Comparison of ENCODE assay signal across 26 cellular contexts in genomic region chrX:43469391-43470054, GRCh38.
DNase-seq lines count a peak whose midpoint lies in the region; ATAC-seq and TF ChIP-seq lines count a peak whose summit lies in the region.
"Had no signal": no experiment of that assay in that cellular context is flagged by ENCODE, and none has a peak within 500 bp of the region (broad histone marks: within the 10 kb centered on the region; RNA-seq: fewer than 3 reads in every experiment).

No MANE protein-coding gene starts in this region.

- no peak overlapping the region for H3K4me3 Mint-ChIP-seq in activated T-cell treated with anti-CD3 and anti-CD28 coated beads, Interleukin-2, amount 50 U/mL, for 4 hours
- no peak overlapping the region for H3K4me3 Mint-ChIP-seq in activated naive CD8-positive, alpha-beta T cell treated with anti-CD3 and anti-CD28 coated beads, Interleukin-2, amount 50 U/mL, for 24 hours
- peak overlapping the region in 1 of 2 donors; percentile 16 for H3K4me3 Mint-ChIP-seq in stimulated activated naive CD8-positive, alpha-beta T cell treated with anti-CD3 and anti-CD28 coated beads, Interleukin-15, amount 100 ng/mL, for 72 hours
- H3K4me3 Mint-ChIP-seq: GM23338 had no signal

- TF ChIP-seq CTCF in KMS-11 (conservative IDR thresholded peaks at IDR 0.05; ENCODE audit: low read depth, low read length) (no peak), tibial artery (IDR thresholded peaks at IDR 0.05) (no peak)

- H3K27me3 ChIP-seq in KMS-11 (ENCODE audit: insufficient read depth, low read depth) (no peaks in the 10 kb centered on the region), tibial artery (no peaks in the 10 kb centered on the region)
- H3K27me3 ChIP-seq: neutrophil, spleen had no signal

- peak; percentile 74 to 85 for ATAC-seq in activated T-cell treated with anti-CD3 and anti-CD28 coated beads, Interleukin-2, amount 50 U/mL, for 4 hours
- ATAC-seq in activated naive CD8-positive, alpha-beta T cell treated with anti-CD3 and anti-CD28 coated beads, Interleukin-2, amount 50 U/mL, for 24 hours = peak; percentile 87
- peak; percentile 93 for ATAC-seq in stimulated activated naive CD8-positive, alpha-beta T cell treated with anti-CD3 and anti-CD28 coated beads, Interleukin-15, amount 100 ng/mL, for 72 hours
- no peak for ATAC-seq in HG03159 (IDR thresholded peaks at IDR 0.05; ENCODE audit: unreplicated experiment)
- ATAC-seq: A549, GM23338 had no signal

- peak overlapping the region; percentile 30; the same call in 1 of the 2 replicates for H2AFZ ChIP-seq in KMS-11 (ENCODE audit: low read depth)
- H2AFZ ChIP-seq: GM23338 had no signal

- intact Hi-C loops in tibial artery (cut with DNase I; ENCODE audit: low total_unique reads) = no loop called here

- H3K79me2 ChIP-seq in KMS-11 (ENCODE audit: insufficient read depth, low read depth) = no peaks in the 10 kb centered on the region

- no peaks in the 10 kb centered on the region for H3K9me3 ChIP-seq in tibial artery
- H3K9me3 ChIP-seq: A549, BLaER1, neutrophil, spleen had no signal

- no peak overlapping the region for H3K27ac ChIP-seq in KMS-11
- no peak overlapping the region for H3K27ac ChIP-seq in tibial artery
- H3K27ac ChIP-seq: A549, BLaER1, neutrophil, spleen had no signal

- peaks cover 7% of the 10 kb centered on the region for H3K4me1 Mint-ChIP-seq in activated T-cell treated with anti-CD3 and anti-CD28 coated beads, Interleukin-2, amount 50 U/mL, for 4 hours (ENCODE audit: low read depth)
- peaks cover 15% of the 10 kb centered on the region for H3K4me1 Mint-ChIP-seq in activated naive CD8-positive, alpha-beta T cell treated with anti-CD3 and anti-CD28 coated beads, Interleukin-2, amount 50 U/mL, for 24 hours
- H3K4me1 Mint-ChIP-seq in stimulated activated naive CD8-positive, alpha-beta T cell treated with anti-CD3 and anti-CD28 coated beads, Interleukin-15, amount 100 ng/mL, for 72 hours = peaks cover 22% of the 10 kb centered on the region

- H3K36me3 Mint-ChIP-seq in activated T-cell treated with anti-CD3 and anti-CD28 coated beads, Interleukin-2, amount 50 U/mL, for 4 hours (ENCODE audit: insufficient read depth) = no peaks in the 10 kb centered on the region
- H3K36me3 Mint-ChIP-seq in activated naive CD8-positive, alpha-beta T cell treated with anti-CD3 and anti-CD28 coated beads, Interleukin-2, amount 50 U/mL, for 24 hours (ENCODE audit: low read depth) = no peaks in the 10 kb centered on the region

- no peak overlapping the region for H3K4me3 ChIP-seq in KMS-11 (IDR thresholded peaks at IDR 0.05; ENCODE audit: insufficient read depth, low read depth, low read length)
- no peak overlapping the region for H3K4me3 ChIP-seq in tibial artery
- H3K4me3 ChIP-seq: A549, BLaER1, GM23338, lung, spleen had no signal

- no peaks in the 10 kb centered on the region for H3K36me3 ChIP-seq in KMS-11 (ENCODE audit: insufficient read depth)
- no peaks in the 10 kb centered on the region for H3K36me3 ChIP-seq in tibial artery
- H3K36me3 ChIP-seq: BLaER1, neutrophil, spleen had no signal

- H3K27me3 Mint-ChIP-seq in activated T-cell treated with anti-CD3 and anti-CD28 coated beads, Interleukin-2, amount 50 U/mL, for 4 hours (ENCODE audit: low read depth) = no peaks in the 10 kb centered on the region
- no peaks in the 10 kb centered on the region for H3K27me3 Mint-ChIP-seq in activated naive CD8-positive, alpha-beta T cell treated with anti-CD3 and anti-CD28 coated beads, Interleukin-2, amount 50 U/mL, for 24 hours
- H3K27me3 Mint-ChIP-seq in stimulated activated naive CD8-positive, alpha-beta T cell treated with anti-CD3 and anti-CD28 coated beads, Interleukin-15, amount 100 ng/mL, for 72 hours = no peaks in the 10 kb centered on the region

- no peak overlapping the region for H3K9ac ChIP-seq in KMS-11
- H3K9ac ChIP-seq: BLaER1 had no signal

- peak overlapping the region; percentile 34 for H3K4me2 ChIP-seq in KMS-11
- H3K4me2 ChIP-seq: A549, BLaER1, GM23338 had no signal

- no peaks in the 10 kb centered on the region for H4K20me1 ChIP-seq in KMS-11 (ENCODE audit: insufficient read depth)

- DNase-seq in activated T-cell treated with anti-CD3 and anti-CD28 coated beads, Interleukin-2, amount 50 U/mL, for 4 hours = no peak
- DNase-seq in activated T-cell treated with anti-CD3 and anti-CD28 coated beads for 4 hours (no peak), NCI-H1105 (lab: John Stamatoyannopoulos, UW) (no peak), tibial artery (no peak)
- DNase-seq in activated naive CD8-positive, alpha-beta T cell treated with anti-CD3 and anti-CD28 coated beads, Interleukin-2, amount 50 U/mL, for 24 hours = no peak
- DNase-seq in stimulated activated naive CD8-positive, alpha-beta T cell treated with anti-CD3 and anti-CD28 coated beads, Interleukin-15, amount 100 ng/mL, for 72 hours = no peak
- DNase-seq: activated CD4-positive, alpha-beta T cell treated with anti-CD3 and anti-CD28 coated beads for 48 hours; activated CD8-positive, alpha-beta memory T cell treated with anti-CD3 and anti-CD28 coated beads, Interleukin-2, amount 50 U/mL, for 4 hours; activated naive CD4-positive, alpha-beta T cell; aorta; central memory CD4-positive, alpha-beta T cell; erythroblast; foreskin melanocyte; hippocampal formation; NCI-H1417 treated with DMSO at 0.1 percent for 48 hours; NCI-H2107; NCI-H69; SHP77; spleen had no signal

- H3K9me3 Mint-ChIP-seq in activated T-cell treated with anti-CD3 and anti-CD28 coated beads, Interleukin-2, amount 50 U/mL, for 4 hours = no peaks in the 10 kb centered on the region
- no peaks in the 10 kb centered on the region for H3K9me3 Mint-ChIP-seq in activated naive CD8-positive, alpha-beta T cell treated with anti-CD3 and anti-CD28 coated beads, Interleukin-2, amount 50 U/mL, for 24 hours
- no peaks in the 10 kb centered on the region for H3K9me3 Mint-ChIP-seq in stimulated activated naive CD8-positive, alpha-beta T cell treated with anti-CD3 and anti-CD28 coated beads, Interleukin-15, amount 100 ng/mL, for 72 hours
- H3K9me3 Mint-ChIP-seq: GM23338 had no signal

- H3K4me1 ChIP-seq in KMS-11 (ENCODE audit: low read depth, poor library complexity, severe bottlenecking) = peaks cover 15% of the 10 kb centered on the region
- H3K4me1 ChIP-seq in tibial artery = no peaks in the 10 kb centered on the region
- H3K4me1 ChIP-seq: A549, BLaER1, spleen had no signal

- peak overlapping the region; percentile 28 for H3K27ac Mint-ChIP-seq in activated naive CD8-positive, alpha-beta T cell treated with anti-CD3 and anti-CD28 coated beads, Interleukin-2, amount 50 U/mL, for 24 hours
- H3K27ac Mint-ChIP-seq in stimulated activated naive CD8-positive, alpha-beta T cell treated with anti-CD3 and anti-CD28 coated beads, Interleukin-15, amount 100 ng/mL, for 72 hours = peak overlapping the region; percentile 67 to 91
- H3K27ac Mint-ChIP-seq: GM23338 had no signal
